In the genomic region with DNA sequence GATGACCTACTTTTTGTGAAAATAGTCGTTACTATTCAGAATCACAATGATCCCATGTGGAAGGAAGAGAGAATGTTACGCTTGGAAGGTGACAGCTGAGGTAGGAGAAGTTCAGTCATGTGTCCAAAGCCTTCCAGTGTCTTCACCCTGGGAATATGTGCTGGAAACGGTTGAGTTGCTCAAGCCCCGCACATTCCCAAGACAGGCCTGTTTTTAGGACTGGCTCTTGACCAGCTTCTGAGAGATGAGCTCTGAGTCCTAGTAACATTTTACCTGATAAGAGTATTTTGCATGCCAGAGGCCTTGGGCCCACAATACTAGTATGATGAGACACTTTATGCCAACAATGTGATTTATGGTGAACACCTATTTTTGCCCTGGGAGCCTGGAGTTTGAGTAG, we compare ENCODE assay signal across 18 cellular contexts.
A peak's percentile ranks its signal among the peaks of the same experiment; 100 is the strongest.
DNase-seq lines count a peak whose midpoint lies in the region; ATAC-seq and TF ChIP-seq lines count a peak whose summit lies in the region.
"Had no signal": no experiment of that assay in that cellular context is flagged by ENCODE, and none has a peak within 500 bp of the region (broad histone marks: within the 10 kb centered on the region; RNA-seq: fewer than 3 reads in every experiment).

No MANE protein-coding gene starts in this region.

- in situ Hi-C loops in Caki2 (cut with HindIII; ENCODE audit: low pct_unique_long_range_greater_than_20kb, low sequenced_read_pairs), result no loop called here

- H3K36me3 ChIP-seq in cardiac muscle cell, result no peaks in the 10 kb centered on the region
- no peaks in the 10 kb centered on the region for H3K36me3 ChIP-seq in left ventricle myocardium inferior
- no peaks in the 10 kb centered on the region for H3K36me3 ChIP-seq in hepatocyte (replicated peaks; ENCODE audit: insufficient read depth, low read depth)
- H3K36me3 ChIP-seq in PC-9 (ENCODE audit: low read depth), result no peaks in the 10 kb centered on the region
- H3K36me3 ChIP-seq: HAP-1 had no signal

- H3K79me2 ChIP-seq in hepatocyte, result no peaks in the 10 kb centered on the region
- H3K79me2 ChIP-seq in PC-9 (ENCODE audit: low read depth), result no peaks in the 10 kb centered on the region

- H3K4me2 ChIP-seq in hepatocyte, result no peak overlapping the region
- no peak overlapping the region for H3K4me2 ChIP-seq in PC-9
- H3K4me2 ChIP-seq: A549 had no signal

- H3K4me3 ChIP-seq in cardiac muscle cell, result no peak overlapping the region
- H3K4me3 ChIP-seq in left ventricle myocardium inferior, result no peak overlapping the region
- no peak overlapping the region for H3K4me3 ChIP-seq in hepatocyte
- H3K4me3 ChIP-seq in PC-9, result no peak overlapping the region
- H3K4me3 ChIP-seq: A549, GM23248, HAP-1 had no signal

- H2AFZ ChIP-seq in hepatocyte (no peak overlapping the region), PC-9 (no peak overlapping the region)
- H2AFZ ChIP-seq: GM23248 had no signal

- no TSS peak for BruUV-seq in PC-9 (replicated peaks; lab: Mats Ljungman, UMichigan)

- intact Hi-C loops in left ventricle myocardium inferior (cut with micrococcal nuclease) (no loop called here), PC-9 (cut with micrococcal nuclease; ENCODE audit: unreplicated experiment) (no loop called here)

- POLR2A ChIA-PET in PC-9 (lab: Charles Lee; ENCODE audit: unreplicated experiment), result no interaction called here

- peak overlapping the region; percentile 30 for H3K27ac ChIP-seq in cardiac muscle cell
- no peak overlapping the region for H3K27ac ChIP-seq in left ventricle myocardium inferior (replicated peaks)
- H3K27ac ChIP-seq in hepatocyte, result peak overlapping the region; percentile 57
- H3K27ac ChIP-seq in PC-9, result no peak overlapping the region
- H3K27ac ChIP-seq: 22Rv1, A549, GM23248, HL-60 had no signal

- peaks cover 30% of the 10 kb centered on the region for H3K4me1 ChIP-seq in cardiac muscle cell (ENCODE audit: low read depth)
- H3K4me1 ChIP-seq in left ventricle myocardium inferior, result peaks cover 24% of the 10 kb centered on the region
- H3K4me1 ChIP-seq in hepatocyte (ENCODE audit: insufficient read depth), result peaks cover 22% of the 10 kb centered on the region
- no peaks in the 10 kb centered on the region for H3K4me1 ChIP-seq in PC-9 (replicated peaks; ENCODE audit: insufficient read depth)

- H4K20me1 ChIP-seq in hepatocyte (ENCODE audit: insufficient read depth, poor library complexity, severe bottlenecking) (no peaks in the 10 kb centered on the region), PC-9 (ENCODE audit: insufficient read depth) (no peaks in the 10 kb centered on the region)

- peak; percentile 49 for ATAC-seq in omental fat pad (ENCODE audit: low FRiP score)
- ATAC-seq in HG03457 (IDR thresholded peaks at IDR 0.05; ENCODE audit: unreplicated experiment), result no peak
- ATAC-seq: A549 had no signal

- no peak for DNase-seq in cardiac muscle cell (ENCODE audit: low read depth in 1 of 2, low spot score in 1 of 2)
- no peak for DNase-seq in left ventricle myocardium inferior
- DNase-seq in Caki2 (ENCODE audit: low read depth), result peak; percentile 31
- DNase-seq in hepatocyte (ENCODE audit: low spot score), result no peak
- no peak for DNase-seq in omental fat pad (ENCODE audit: low spot score)
- no peak for DNase-seq in activated T-cell treated with anti-CD3 and anti-CD28 coated beads, Interleukin-2, amount 50 U/mL, for 48 hours
- no peak for DNase-seq in PC-9
- DNase-seq: C1 segment of cervical spinal cord; CD4-positive, CD25-positive, alpha-beta regulatory T cell; CD8-positive, alpha-beta memory T cell; COR-L47; GDM1; GM23248 had no signal

- H3K9me2 ChIP-seq in hepatocyte (replicated peaks; ENCODE audit: insufficient read depth) (no peaks in the 10 kb centered on the region), PC-9 (ENCODE audit: insufficient read depth) (no peaks in the 10 kb centered on the region)

- WGBS in hepatocyte (ENCODE audit: low lambda C conversion rate, missing lambda C conversion rate), result 92% methylated on average over 4 of the region's 4 CpGs

- TF ChIP-seq CTCF in cardiac muscle cell (IDR thresholded peaks at IDR 0.05; ENCODE audit: low read depth, low read length), result no peak
- no peak for TF ChIP-seq CTCF in left ventricle myocardium inferior (IDR thresholded peaks at IDR 0.05; ENCODE audit: borderline replicate concordance)
- TF ChIP-seq CTCF in hepatocyte (IDR thresholded peaks at IDR 0.05; ENCODE audit: poor library complexity), result no peak
- TF ChIP-seq CTCF in omental fat pad (IDR thresholded peaks at IDR 0.05), result no peak
- TF ChIP-seq CTCF in PC-9 (conservative IDR thresholded peaks at IDR 0.05), result no peak

- CTCF ChIA-PET in PC-9 (lab: Charles Lee), result no interaction called here

- peaks cover under 1% of the 10 kb centered on the region; the same call in 1 of the 2 replicates for H3F3A ChIP-seq in PC-9 (ENCODE audit: insufficient read depth, low read depth)

- H3K27me3 ChIP-seq in cardiac muscle cell (no peaks in the 10 kb centered on the region), left ventricle myocardium inferior (ENCODE audit: low read depth) (no peaks in the 10 kb centered on the region), hepatocyte (no peaks in the 10 kb centered on the region), PC-9 (ENCODE audit: insufficient read depth, low read depth) (no peaks in the 10 kb centered on the region)

- H3K9me3 ChIP-seq in cardiac muscle cell (ENCODE audit: low read depth), result no peaks in the 10 kb centered on the region
- H3K9me3 ChIP-seq in left ventricle myocardium inferior (replicated peaks), result no peaks in the 10 kb centered on the region
- no peaks in the 10 kb centered on the region for H3K9me3 ChIP-seq in hepatocyte (ENCODE audit: low read depth)
- H3K9me3 ChIP-seq in PC-9 (ENCODE audit: insufficient read depth, low read depth), result no peaks in the 10 kb centered on the region
- H3K9me3 ChIP-seq: A549, HAP-1 had no signal

Comparison
In these comparisons a context has a peak if more than half of its experiments do, and no peak if none do; other contexts are left out.
1. H3K27ac ChIP-seq: peak in cardiac muscle cell (single experiment) and hepatocyte (single experiment); none in left ventricle myocardium inferior (single experiment) and PC-9 (single experiment).